1 cellular context compared by ENCODE assay signal in the genomic region with DNA sequence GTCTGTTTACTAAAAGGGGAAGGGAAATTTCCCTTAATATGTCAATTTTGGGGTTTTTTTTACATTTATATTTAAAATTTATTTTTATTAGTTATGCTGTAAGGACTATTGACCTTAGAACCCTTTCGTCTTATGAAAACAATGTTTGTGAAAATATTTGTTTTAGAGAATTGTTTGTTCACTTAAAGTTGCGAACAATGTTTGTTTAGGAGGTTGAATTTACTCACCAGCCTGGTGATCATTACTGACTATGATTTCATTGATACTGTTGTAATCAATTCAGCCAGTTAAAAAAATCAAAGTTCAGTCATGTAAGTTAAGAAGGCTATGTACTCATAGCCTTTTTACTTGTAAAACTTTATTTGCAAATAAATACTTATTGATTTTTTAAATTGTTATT.
TF ChIP-seq lines count a peak whose summit lies in the region.

No MANE protein-coding gene starts in this region.

TF ChIP-seq in HepG2, 621 proteins besides CTCF, POLR2A, EP300 and RAD21 (continued from another document):
- 0 out of 2 replicates have a peak, but pooled peaks have one; percentile 58 for TF ChIP-seq ARID3A (IDR thresholded peaks at IDR 0.05; ENCODE audit: low read depth, low read length)
- no peak for TF ChIP-seq MIER2 (CRISPR knock-in tag; IDR thresholded peaks at IDR 0.05)
